Comparison of ENCODE assay signal across 30 cellular contexts in the genomic region with DNA sequence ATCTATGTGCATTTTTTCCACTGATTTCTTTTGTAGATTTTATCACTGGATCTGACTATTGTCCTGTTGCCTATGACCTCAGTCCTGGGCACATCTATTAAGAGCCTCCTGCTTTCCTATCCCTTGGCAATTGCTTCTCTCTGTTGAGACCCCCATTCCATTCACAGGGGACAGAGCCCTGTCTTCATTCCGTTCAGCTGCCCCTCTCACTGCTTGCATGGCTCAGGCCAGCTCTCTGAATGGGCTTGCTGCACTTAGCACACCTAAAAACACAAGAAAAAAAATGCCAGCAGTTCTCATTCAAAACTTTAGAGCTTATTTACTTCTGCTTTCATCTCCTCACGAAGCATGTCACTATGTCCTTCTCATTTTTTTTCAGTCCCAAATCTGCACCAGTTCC.
"Had no signal": no experiment of that assay in that cellular context is flagged by ENCODE, and none has a peak within 500 bp of the region (broad histone marks: within the 10 kb centered on the region; RNA-seq: fewer than 3 reads in every experiment).

No MANE protein-coding gene starts in this region.

- H3K9me3 Mint-ChIP-seq: activated CD4-positive, alpha-beta memory T cell treated with anti-CD3 and anti-CD28 coated beads for 36 hours had no signal

- FAIRE-seq: TTC549 had no signal

- ATAC-seq: activated naive CD4-positive, alpha-beta T cell treated with anti-CD3 and anti-CD28 coated beads, Interleukin-2, amount 50 U/mL, for 72 hours; activated naive CD8-positive, alpha-beta T cell treated with anti-CD3 and anti-CD28 coated beads, Interleukin-2, amount 50 U/mL, for 24 hours; activated T-cell treated with anti-CD3 and anti-CD28 coated beads, Interleukin-2, amount 50 U/mL, for 4 hours; Panc1; Right ventricle myocardium inferior; T-cell had no signal

- H3K27ac ChIP-seq: ascending aorta, brain microvascular endothelial cell, cardiac muscle cell, SK-N-MC had no signal

- H3K4me3 Mint-ChIP-seq: activated CD4-positive, alpha-beta memory T cell treated with anti-CD3 and anti-CD28 coated beads for 36 hours; activated CD4-positive, alpha-beta T cell treated with anti-CD3 and anti-CD28 coated beads, Interleukin-2, amount 10 ng/mL, durations not matched to agents 7 days and 5 days; activated naive CD8-positive, alpha-beta T cell treated with anti-CD3 and anti-CD28 coated beads, Interleukin-2, amount 50 U/mL, for 24 hours; activated T-cell treated with anti-CD3 and anti-CD28 coated beads, Interleukin-2, amount 50 U/mL, for 4 hours; T-cell had no signal

- H3K36me3 Mint-ChIP-seq: activated CD4-positive, alpha-beta memory T cell treated with anti-CD3 and anti-CD28 coated beads for 36 hours; T-cell had no signal

- H3K9me3 ChIP-seq: ascending aorta had no signal

- H3K27me3 ChIP-seq: ascending aorta, brain microvascular endothelial cell, cardiac muscle cell had no signal

- H3K36me3 ChIP-seq: ascending aorta, brain microvascular endothelial cell, cardiac muscle cell had no signal

- H3K4me1 Mint-ChIP-seq: activated CD4-positive, alpha-beta T cell treated with anti-CD3 and anti-CD28 coated beads, Interleukin-2, amount 10 ng/mL, durations not matched to agents 7 days and 5 days; activated naive CD8-positive, alpha-beta T cell treated with anti-CD3 and anti-CD28 coated beads, Interleukin-2, amount 50 U/mL, for 24 hours; T-cell had no signal

- H3K27ac Mint-ChIP-seq: activated CD4-positive, alpha-beta memory T cell treated with anti-CD3 and anti-CD28 coated beads for 36 hours; activated CD4-positive, alpha-beta T cell treated with anti-CD3 and anti-CD28 coated beads, Interleukin-2, amount 10 ng/mL, durations not matched to agents 7 days and 5 days; activated naive CD4-positive, alpha-beta T cell treated with anti-CD3 and anti-CD28 coated beads, Interleukin-2, amount 50 U/mL, for 72 hours; activated naive CD8-positive, alpha-beta T cell treated with anti-CD3 and anti-CD28 coated beads, Interleukin-2, amount 50 U/mL, for 24 hours; T-cell had no signal

- H3K4me3 ChIP-seq: ascending aorta, cardiac muscle cell, SK-N-MC had no signal

- DNase-seq: activated CD4-positive, alpha-beta memory T cell treated with anti-CD3 and anti-CD28 coated beads for 36 hours; activated CD4-positive, alpha-beta T cell treated with anti-CD3 and anti-CD28 coated beads, Interleukin-2, amount 10 ng/mL, durations not matched to agents 7 days and 5 days; activated CD4-positive, CD25-positive, alpha-beta regulatory T cell; activated CD8-positive, alpha-beta memory T cell treated with anti-CD3 and anti-CD28 coated beads for 24 hours; activated effector memory CD4-positive, alpha-beta T cell treated with anti-CD3 and anti-CD28 coated beads, Interleukin-2, amount 50 U/mL, for 16 hours; activated naive CD4-positive, alpha-beta T cell treated with Interleukin-2 at 50 U/mL for 16 hours; activated naive CD8-positive, alpha-beta T cell treated with anti-CD3 and anti-CD28 coated beads, Interleukin-2, amount 50 U/mL, for 24 hours; activated T-cell treated with anti-CD3 and anti-CD28 coated beads, Interleukin-2, amount 50 U/mL, for 4 hours; amniotic stem cell; brain microvascular endothelial cell; cerebellar nuclear complex; Karpas-422; NCI-H1930; NCI-H2107; NCI-H2171 treated with DMSO at 0.1 percent for 48 hours; NCI-H226; NCI-H526 treated with DMSO at 0.1 percent for 48 hours; NCI-H82; OCI-M1; RPMI8226; T-cell; T-helper 2 cell; T1000 had no signal

- H3K27me3 Mint-ChIP-seq: activated CD4-positive, alpha-beta memory T cell treated with anti-CD3 and anti-CD28 coated beads for 36 hours; activated CD4-positive, alpha-beta T cell treated with anti-CD3 and anti-CD28 coated beads, Interleukin-2, amount 10 ng/mL, durations not matched to agents 7 days and 5 days; activated naive CD8-positive, alpha-beta T cell treated with anti-CD3 and anti-CD28 coated beads, Interleukin-2, amount 50 U/mL, for 24 hours; T-cell had no signal

- H3K4me1 ChIP-seq: ascending aorta had no signal
